17 cellular contexts compared by ENCODE assay signal in genomic region chr10:60186315-60187071, GRCh38.
DNase-seq lines count a peak whose midpoint lies in the region; ATAC-seq and TF ChIP-seq lines count a peak whose summit lies in the region.
"Had no signal": no experiment of that assay in that cellular context is flagged by ENCODE, and none has a peak within 500 bp of the region (broad histone marks: within the 10 kb centered on the region; RNA-seq: fewer than 3 reads in every experiment).

No MANE protein-coding gene starts in this region.

- WGBS in psoas muscle, 3 donors: 29 to 52% (median 36%) methylated on average over 14 of the region's 14 CpGs

- H3K27ac ChIP-seq in psoas muscle: no peak overlapping the region
- H3K27ac ChIP-seq: BLaER1, colonic mucosa, neural progenitor cell had no signal

- peak; percentile 83 for ATAC-seq in Right ventricle myocardium superior (ENCODE audit: poor library complexity)
- peak; percentile 60 to 89 (median 85) for ATAC-seq in psoas muscle
- ATAC-seq in GM21786 (IDR thresholded peaks at IDR 0.05; ENCODE audit: unreplicated experiment): no peak
- no peak for ATAC-seq in natural killer cell treated with Interleukin-12 subunit alpha and Interleukin-12 subunit beta and Interleukin-15 and Interleukin-18, amount 100 ng/mL, for 72 hours
- no peak for ATAC-seq in HG03565 (IDR thresholded peaks at IDR 0.05; ENCODE audit: unreplicated experiment)

- H3K27me3 ChIP-seq in psoas muscle (ENCODE audit: insufficient read depth in 3 of 3, low read length in 2 of 3): no peaks in the 10 kb centered on the region
- H3K27me3 ChIP-seq: BLaER1, colonic mucosa, neural progenitor cell had no signal

- peaks cover 0 to 2% of the 10 kb centered on the region in 2 donors for H3K27me3 Mint-ChIP-seq in natural killer cell treated with Interleukin-12 subunit alpha and Interleukin-12 subunit beta and Interleukin-15 and Interleukin-18, amount 100 ng/mL, for 72 hours

- H3K9me3 Mint-ChIP-seq in natural killer cell treated with Interleukin-12 subunit alpha and Interleukin-12 subunit beta and Interleukin-15 and Interleukin-18, amount 100 ng/mL, for 72 hours: no peaks in the 10 kb centered on the region

- no peak overlapping the region for H3K4me3 Mint-ChIP-seq in natural killer cell treated with Interleukin-12 subunit alpha and Interleukin-12 subunit beta and Interleukin-15 and Interleukin-18, amount 100 ng/mL, for 72 hours
- H3K4me3 Mint-ChIP-seq: neural progenitor cell had no signal

- H3K36me3 ChIP-seq in psoas muscle (ENCODE audit: insufficient read depth in 1 of 2, low read depth in 1 of 2): no peaks in the 10 kb centered on the region
- H3K36me3 ChIP-seq: BLaER1, colonic mucosa, neural progenitor cell had no signal

- TF ChIP-seq CTCF in psoas muscle (IDR thresholded peaks at IDR 0.05): no peak

- peak; percentile 87 for DNase-seq in DMS 273 (lab: John Stamatoyannopoulos, UW; ENCODE audit: unreplicated experiment)
- DNase-seq in amniotic epithelial cell (ENCODE audit: low read depth): peak; percentile 40
- peak; percentile 68 for DNase-seq in Right ventricle myocardium superior
- peak in 1 of 2 donors; percentile 53 for DNase-seq in psoas muscle
- no peak for DNase-seq in natural killer cell treated with Interleukin-12 subunit alpha and Interleukin-12 subunit beta and Interleukin-15 and Interleukin-18, amount 100 ng/mL, for 72 hours (ENCODE audit: low spot score)
- DNase-seq in stimulated activated CD8-positive, alpha-beta memory T cell treated with anti-CD3 and anti-CD28 coated beads, Interleukin-4, amount 100 ng/mL, for 48 hours: no peak
- DNase-seq: activated CD8-positive, alpha-beta memory T cell treated with anti-CD3 and anti-CD28 coated beads for 24 hours; colonic mucosa; H7; kidney; NCI-H1092 treated with DMSO at 0.1 percent for 48 hours; NCI-H524 treated with DMSO at 0.1 percent for 48 hours; stimulated activated CD4-positive, alpha-beta T cell treated with anti-CD3 and anti-CD28 coated beads, Interleukin-15, amount 100 ng/mL, for 24 hours had no signal

- peak overlapping the region; percentile 26 for H3K4me3 ChIP-seq in psoas muscle
- H3K4me3 ChIP-seq: BLaER1, colonic mucosa, neural progenitor cell had no signal

- H3K36me3 Mint-ChIP-seq in natural killer cell treated with Interleukin-12 subunit alpha and Interleukin-12 subunit beta and Interleukin-15 and Interleukin-18, amount 100 ng/mL, for 72 hours: peaks cover 7% of the 10 kb centered on the region
- H3K36me3 Mint-ChIP-seq: neural progenitor cell had no signal

- H3K9me3 ChIP-seq in psoas muscle: no peaks in the 10 kb centered on the region
- H3K9me3 ChIP-seq: BLaER1, colonic mucosa had no signal

- peaks cover 0 to 4% of the 10 kb centered on the region in 2 donors for H3K4me1 Mint-ChIP-seq in natural killer cell treated with Interleukin-12 subunit alpha and Interleukin-12 subunit beta and Interleukin-15 and Interleukin-18, amount 100 ng/mL, for 72 hours (ENCODE audit: low read depth in 2 of 2)
- H3K4me1 Mint-ChIP-seq: neural progenitor cell had no signal

- H3K27ac Mint-ChIP-seq in natural killer cell treated with Interleukin-12 subunit alpha and Interleukin-12 subunit beta and Interleukin-15 and Interleukin-18, amount 100 ng/mL, for 72 hours: no peak overlapping the region
- H3K27ac Mint-ChIP-seq: neural progenitor cell had no signal

- peaks cover 29% of the 10 kb centered on the region for H3K4me1 ChIP-seq in psoas muscle
- H3K4me1 ChIP-seq: BLaER1, colonic mucosa, neural progenitor cell had no signal

- intact Hi-C loops in Right ventricle myocardium superior (cut with DNase I) (loop anchor here (10.0 kb wide), 1 partner anchor 72 kb away; no protein-coding TSS in a partner anchor), psoas muscle (cut with DNase I) (no loop called here)

Comparison
In these comparisons a context has a peak if more than half of its experiments do, and no peak if none do; other contexts are left out.
1. DNase-seq: peak in DMS 273 (single experiment), amniotic epithelial cell (single experiment) and Right ventricle myocardium superior (single experiment); none in natural killer cell treated with Interleukin-12 subunit alpha and Interleukin-12 subunit beta and Interleukin-15 and Interleukin-18, amount 100 ng/mL, for 72 hours (single experiment) and stimulated activated CD8-positive, alpha-beta memory T cell treated with anti-CD3 and anti-CD28 coated beads, Interleukin-4, amount 100 ng/mL, for 48 hours (single experiment).
2. ATAC-seq: peak in Right ventricle myocardium superior (single experiment) and psoas muscle (4 of 4); none in GM21786 (single experiment), natural killer cell treated with Interleukin-12 subunit alpha and Interleukin-12 subunit beta and Interleukin-15 and Interleukin-18, amount 100 ng/mL, for 72 hours (0 of 2) and HG03565 (single experiment).